In genomic region chr13:77521595-77522367, GRCh38 we compare ENCODE assay signal across 2 cellular contexts.
TF ChIP-seq lines count a peak whose summit lies in the region.

No MANE protein-coding gene starts in this region.

TF ChIP-seq in GM23338, 12 proteins besides CTCF, POLR2A, EP300 and RAD21 (continued from another document):
- TF ChIP-seq ZNF462 (CRISPR knock-in tag; IDR thresholded peaks at IDR 0.05): 0 out of 2 replicates have a peak, but pooled peaks have one; percentile 38
- no peak for TF ChIP-seq NANOG (IDR thresholded peaks at IDR 0.05; ENCODE audit: borderline replicate concordance)
TF ChIP-seq in GM23338: peak in this region for 1.

TF ChIP-seq in SK-N-SH treated with all-trans-retinoic acid at 6 μM for 48 hours, 23 proteins besides CTCF, POLR2A, EP300 and RAD21 (continued from another document):
- TF ChIP-seq PATZ1 (CRISPR knock-in tag; IDR thresholded peaks at IDR 0.05; ENCODE audit: borderline replicate concordance) (no peak), TSHZ2 (CRISPR knock-in tag; IDR thresholded peaks at IDR 0.05) (no peak), ZFP30 (CRISPR knock-in tag; IDR thresholded peaks at IDR 0.05) (no peak)
